14 cellular contexts compared by ENCODE assay signal in the genomic region with DNA sequence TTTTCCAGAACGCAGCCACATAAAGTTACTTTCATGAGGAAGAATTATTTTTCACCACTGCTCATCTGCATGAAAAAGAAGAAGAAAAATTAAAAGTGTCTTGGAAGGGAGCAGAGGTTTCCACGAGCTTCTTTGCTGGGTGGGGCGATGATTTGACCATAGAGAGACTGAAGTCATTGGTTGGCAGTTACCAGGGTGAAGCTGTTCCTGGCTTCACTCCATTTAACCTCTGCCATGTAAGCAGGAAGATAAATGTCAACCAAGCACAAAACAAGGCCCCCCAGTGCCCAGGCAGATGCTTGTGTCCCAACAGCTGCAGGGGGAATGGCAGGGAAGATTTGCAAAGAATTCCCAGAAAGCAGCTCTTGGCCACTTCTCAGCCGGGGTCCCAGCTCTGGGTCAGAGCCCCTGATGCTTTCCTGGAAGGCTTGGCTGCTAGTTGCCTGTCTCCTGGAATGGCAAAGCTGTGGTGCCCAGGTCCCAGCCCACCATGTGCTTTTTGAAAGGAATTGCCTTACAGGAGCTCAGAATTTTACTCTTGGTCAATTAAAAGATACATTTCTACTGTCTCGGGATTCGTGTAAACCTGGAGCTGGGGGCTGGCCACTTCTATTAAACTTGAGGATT.
DNase-seq lines count a peak whose midpoint lies in the region; ATAC-seq and TF ChIP-seq lines count a peak whose summit lies in the region.
"Had no signal": no experiment of that assay in that cellular context is flagged by ENCODE, and none has a peak within 500 bp of the region (broad histone marks: within the 10 kb centered on the region; RNA-seq: fewer than 3 reads in every experiment).

No MANE protein-coding gene starts in this region.

- no peaks in the 10 kb centered on the region for H3K36me3 ChIP-seq in PC-3 (ENCODE audit: low read depth, low read length)
- H3K36me3 ChIP-seq in gastroesophageal sphincter, result no peaks in the 10 kb centered on the region
- H3K36me3 ChIP-seq in uterus, result no peaks in the 10 kb centered on the region

- POLR2A ChIA-PET in PC-3 (lab: Charles Lee; ENCODE audit: unreplicated experiment), result interaction anchor here (0.8 kb wide), 1 partner anchor 46 kb away, joined by 3 read pairs; no protein-coding TSS in a partner anchor

- peak overlapping the region; percentile 69; the same call in 1 of the 2 replicates for H2AFZ ChIP-seq in PC-3 (ENCODE audit: low read length)

- H3K27me3 Mint-ChIP-seq in neural crest cell (ENCODE audit: low read depth), result no peaks in the 10 kb centered on the region

- H3K27me3 ChIP-seq in PC-3 (ENCODE audit: low read length) (no peaks in the 10 kb centered on the region), gastroesophageal sphincter (no peaks in the 10 kb centered on the region), uterus (no peaks in the 10 kb centered on the region)

- intact Hi-C loops in PC-3 (cut with micrococcal nuclease) (no loop called here), uterus (cut with DNase I; ENCODE audit: low total_unique reads) (no loop called here)

- H3K9me2 ChIP-seq in PC-3 (replicated peaks; ENCODE audit: low read length), result no peaks in the 10 kb centered on the region

- H3K27ac ChIP-seq in PC-3 (ENCODE audit: low read length) (peak overlapping the region; percentile 30), gastroesophageal sphincter (peak overlapping the region in 3 of 4 donors; percentile 62 to 72 (median 69)), uterus (peak overlapping the region; percentile 53 to 76)

- ATAC-seq in PC-3 (no peak), gastroesophageal sphincter (no peak), GM18519 (IDR thresholded peaks at IDR 0.05; ENCODE audit: low FRiP score, unreplicated experiment) (no peak)
- ATAC-seq: activated CD8-positive, alpha-beta T cell treated with anti-CD3 and anti-CD28 coated beads for 36 hours; HepG2; stimulated activated naive B cell treated with anti-CD40 and anti-IgM and Interleukin-4, amounts not matched to agents 10 μg/mL and 1 μg/mL and 100 μg/mL, for 72 hours had no signal

- no peak overlapping the region for H3K9ac ChIP-seq in PC-3 (ENCODE audit: low read length)

- no peaks in the 10 kb centered on the region for H3K9me3 Mint-ChIP-seq in neural crest cell
- H3K9me3 Mint-ChIP-seq: activated CD8-positive, alpha-beta T cell treated with anti-CD3 and anti-CD28 coated beads for 36 hours; stimulated activated naive B cell treated with anti-CD40 and anti-IgM and Interleukin-4, amounts not matched to agents 10 μg/mL and 1 μg/mL and 100 μg/mL, for 72 hours; T-helper 2 cell treated with Interferon-gamma antibody and Interleukin-4, amounts not matched to agents 5 μg/mL and 100 μg/mL, for 36 hours had no signal

- H4K20me1 ChIP-seq in PC-3 (ENCODE audit: low read length), result no peaks in the 10 kb centered on the region

- BruUV-seq in PC-3 (replicated peaks; lab: Mats Ljungman, UMichigan), result no TSS peak

- 50 to 52% methylated on average over 5 to 6 of the region's 6 CpGs for WGBS in gastroesophageal sphincter (ENCODE audit: low coverage in 1 of 2), 2 donors

- H3K4me1 Mint-ChIP-seq in neural crest cell, result peaks cover 34% of the 10 kb centered on the region

- DNase-seq in PC-3, result no peak
- DNase-seq in neural crest cell (ENCODE audit: low read depth, low spot score), result no peak
- DNase-seq in uterus, result no peak
- no peak for DNase-seq in activated gamma-delta T cell treated with Interleukin-2 at 50 U/mL for 16 hours
- no peak for DNase-seq in stimulated activated CD4-positive, alpha-beta T cell treated with anti-CD3 and anti-CD28 coated beads, Interleukin-4, amount 100 ng/mL, for 1 hour
- DNase-seq: activated CD8-positive, alpha-beta T cell treated with anti-CD3 and anti-CD28 coated beads for 36 hours; activated effector memory CD4-positive, alpha-beta T cell treated with anti-CD3 and anti-CD28 coated beads, Interleukin-2, amount 50 U/mL, for 16 hours; NCI-H1105; stimulated activated CD4-positive, alpha-beta T cell treated with anti-CD3 and anti-CD28 coated beads, Interleukin-4, amount 100 ng/mL, for 4 hours; stimulated activated naive B cell treated with anti-CD40 and anti-IgM and Interleukin-4, amounts not matched to agents 10 μg/mL and 1 μg/mL and 100 μg/mL, for 72 hours had no signal

- H3K4me3 Mint-ChIP-seq in neural crest cell, result no peak overlapping the region
- H3K4me3 Mint-ChIP-seq: activated CD8-positive, alpha-beta T cell treated with anti-CD3 and anti-CD28 coated beads for 36 hours; stimulated activated naive B cell treated with anti-CD40 and anti-IgM and Interleukin-4, amounts not matched to agents 10 μg/mL and 1 μg/mL and 100 μg/mL, for 72 hours; T-helper 2 cell treated with Interferon-gamma antibody and Interleukin-4, amounts not matched to agents 5 μg/mL and 100 μg/mL, for 36 hours had no signal

- H3K4me1 ChIP-seq in PC-3 (ENCODE audit: insufficient read depth, low read length) (peaks cover 14% of the 10 kb centered on the region), gastroesophageal sphincter (peaks cover 0 to 20% (median 0%) of the 10 kb centered on the region in 3 donors), uterus (peaks cover 5 to 12% of the 10 kb centered on the region in 2 donors)

- peak overlapping the region; percentile 22 for H3K27ac Mint-ChIP-seq in neural crest cell (ENCODE audit: unreplicated experiment)
- H3K27ac Mint-ChIP-seq: activated CD8-positive, alpha-beta T cell treated with anti-CD3 and anti-CD28 coated beads for 36 hours; stimulated activated naive B cell treated with anti-CD40 and anti-IgM and Interleukin-4, amounts not matched to agents 10 μg/mL and 1 μg/mL and 100 μg/mL, for 72 hours; T-helper 2 cell treated with Interferon-gamma antibody and Interleukin-4, amounts not matched to agents 5 μg/mL and 100 μg/mL, for 36 hours had no signal

- no peak for TF ChIP-seq EP300 in gastroesophageal sphincter (IDR thresholded peaks at IDR 0.05)

- no peak for TF ChIP-seq CTCF in PC-3 (conservative IDR thresholded peaks at IDR 0.05; ENCODE audit: low read depth, low read length)
- TF ChIP-seq CTCF in gastroesophageal sphincter (IDR thresholded peaks at IDR 0.05), result no peak
- no peak for TF ChIP-seq CTCF in neural crest cell (conservative IDR thresholded peaks at IDR 0.05)
- no peak for TF ChIP-seq CTCF in uterus (IDR thresholded peaks at IDR 0.05)

- CTCF ChIA-PET in PC-3 (lab: Charles Lee), result no interaction called here

- peak overlapping the region; percentile 34 for H3K4me2 ChIP-seq in PC-3 (ENCODE audit: low read length)

- TF ChIP-seq POLR2A in gastroesophageal sphincter (IDR thresholded peaks at IDR 0.05) (no peak), uterus (IDR thresholded peaks at IDR 0.05) (no peak)

- no peaks in the 10 kb centered on the region for H3K36me3 Mint-ChIP-seq in neural crest cell (ENCODE audit: low read depth)
- H3K36me3 Mint-ChIP-seq: stimulated activated naive B cell treated with anti-CD40 and anti-IgM and Interleukin-4, amounts not matched to agents 10 μg/mL and 1 μg/mL and 100 μg/mL, for 72 hours had no signal

- H3K4me3 ChIP-seq in PC-3 (ENCODE audit: low read length), result no peak overlapping the region
- H3K4me3 ChIP-seq in gastroesophageal sphincter, result no peak overlapping the region
- H3K4me3 ChIP-seq in uterus, result no peak overlapping the region

- no peaks in the 10 kb centered on the region for H3K79me2 ChIP-seq in PC-3 (ENCODE audit: low read length)

- H3F3A ChIP-seq in PC-3 (ENCODE audit: low read length, unreplicated experiment), result no peaks in the 10 kb centered on the region

- H3K9me3 ChIP-seq in PC-3 (ENCODE audit: low read length) (no peaks in the 10 kb centered on the region), gastroesophageal sphincter (no peaks in the 10 kb centered on the region), uterus (no peaks in the 10 kb centered on the region)
